ENCODE assay signal across 22 cellular contexts in the genomic region with DNA sequence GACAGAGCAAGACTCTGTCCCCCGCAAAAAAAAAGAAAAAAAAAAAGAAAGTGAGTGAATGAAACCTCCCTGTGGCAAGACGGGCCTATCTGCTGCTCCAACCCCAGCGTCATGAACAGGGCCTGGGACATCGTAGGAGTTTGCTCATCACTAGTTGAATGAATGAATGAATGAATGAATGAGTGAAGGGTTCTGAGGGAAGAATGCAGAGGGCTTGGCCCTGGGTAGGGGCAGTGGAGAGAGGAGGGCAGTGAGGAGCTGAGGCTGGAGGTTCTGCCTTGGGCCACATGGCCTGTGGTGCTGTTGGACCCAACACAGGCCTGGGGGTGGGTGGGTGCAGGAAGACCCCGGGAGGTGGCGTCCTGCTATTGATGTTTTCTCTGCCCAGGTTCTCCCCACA.
DNase-seq lines count a peak whose midpoint lies in the region; ATAC-seq and TF ChIP-seq lines count a peak whose summit lies in the region.
"Had no signal": no experiment of that assay in that cellular context is flagged by ENCODE, and none has a peak within 500 bp of the region (broad histone marks: within the 10 kb centered on the region; RNA-seq: fewer than 3 reads in every experiment).

No MANE protein-coding gene starts in this region.

- H3K36me3 Mint-ChIP-seq in activated naive CD8-positive, alpha-beta T cell treated with anti-CD3 and anti-CD28 coated beads, Interleukin-2, amount 50 U/mL, for 24 hours (ENCODE audit: low read depth) = no peaks in the 10 kb centered on the region
- no peaks in the 10 kb centered on the region for H3K36me3 Mint-ChIP-seq in activated naive CD8-positive, alpha-beta T cell treated with anti-CD3 and anti-CD28 coated beads for 36 hours
- H3K36me3 Mint-ChIP-seq in neural progenitor cell = no peaks in the 10 kb centered on the region
- no peaks in the 10 kb centered on the region for H3K36me3 Mint-ChIP-seq in T-helper 17 cell (ENCODE audit: low read depth)
- H3K36me3 Mint-ChIP-seq: memory B cell; naive thymus-derived CD8-positive, alpha-beta T cell had no signal

- peak overlapping the region; percentile 60 to 80 (median 62) for H3K27ac ChIP-seq in esophagus muscularis mucosa (replicated peaks in 1 of 4)
- no peak overlapping the region for H3K27ac ChIP-seq in neural progenitor cell
- H3K27ac ChIP-seq in colonic mucosa = no peak overlapping the region
- H3K27ac ChIP-seq: 22Rv1, prostate gland had no signal

- no peaks in the 10 kb centered on the region for H3K4me1 Mint-ChIP-seq in activated naive CD8-positive, alpha-beta T cell treated with anti-CD3 and anti-CD28 coated beads, Interleukin-2, amount 50 U/mL, for 24 hours
- no peaks in the 10 kb centered on the region for H3K4me1 Mint-ChIP-seq in activated naive CD8-positive, alpha-beta T cell treated with anti-CD3 and anti-CD28 coated beads for 36 hours
- H3K4me1 Mint-ChIP-seq in neural progenitor cell = peaks cover 39% of the 10 kb centered on the region
- H3K4me1 Mint-ChIP-seq in T-helper 17 cell = no peaks in the 10 kb centered on the region

- H3K79me2 ChIP-seq in neural progenitor cell (ENCODE audit: low read depth) = no peaks in the 10 kb centered on the region

- H3K4me1 ChIP-seq in esophagus muscularis mucosa = peaks cover 28 to 68% (median 62%) of the 10 kb centered on the region in 4 donors
- H3K4me1 ChIP-seq in neural progenitor cell = peaks cover 17% of the 10 kb centered on the region
- H3K4me1 ChIP-seq in colonic mucosa = no peaks in the 10 kb centered on the region

- H3K4me2 ChIP-seq in neural progenitor cell = peak overlapping the region; percentile 48

- WGBS in esophagus muscularis mucosa = 61% methylated on average over 6 of the region's 6 CpGs

- no peaks in the 10 kb centered on the region for H3K9me3 Mint-ChIP-seq in activated naive CD8-positive, alpha-beta T cell treated with anti-CD3 and anti-CD28 coated beads, Interleukin-2, amount 50 U/mL, for 24 hours
- no peaks in the 10 kb centered on the region for H3K9me3 Mint-ChIP-seq in activated naive CD8-positive, alpha-beta T cell treated with anti-CD3 and anti-CD28 coated beads for 36 hours
- H3K9me3 Mint-ChIP-seq in neural progenitor cell = no peaks in the 10 kb centered on the region
- H3K9me3 Mint-ChIP-seq: memory B cell; naive thymus-derived CD8-positive, alpha-beta T cell had no signal

- H3K4me3 ChIP-seq in esophagus muscularis mucosa (no peak overlapping the region), neural progenitor cell (no peak overlapping the region), colonic mucosa (no peak overlapping the region)
- H3K4me3 ChIP-seq: prostate gland, tibial nerve had no signal

- H3K9ac ChIP-seq in neural progenitor cell (no peak overlapping the region), colonic mucosa (ENCODE audit: low read depth in 2 of 2, low read length in 2 of 2) (no peak overlapping the region)

- H3K9me3 ChIP-seq in esophagus muscularis mucosa (no peaks in the 10 kb centered on the region), neural progenitor cell (ENCODE audit: low read depth) (no peaks in the 10 kb centered on the region), colonic mucosa (no peaks in the 10 kb centered on the region), T-helper 17 cell (ENCODE audit: control insufficient read depth, low read length, poor library complexity, severe bottlenecking) (no peaks in the 10 kb centered on the region)
- H3K9me3 ChIP-seq: prostate gland, tibial nerve had no signal

- no peak for TF ChIP-seq POLR2A in esophagus muscularis mucosa (IDR thresholded peaks at IDR 0.05; ENCODE audit: low read depth)

- no peak for TF ChIP-seq CTCF in esophagus muscularis mucosa (IDR thresholded peaks at IDR 0.05)
- TF ChIP-seq CTCF in neural progenitor cell (IDR thresholded peaks at IDR 0.05) = no peak
- no peak for TF ChIP-seq CTCF in colonic mucosa (IDR thresholded peaks at IDR 0.05)

- TF ChIP-seq EP300 in esophagus muscularis mucosa (IDR thresholded peaks at IDR 0.05) = no peak

- no peak for ATAC-seq in activated naive CD8-positive, alpha-beta T cell treated with anti-CD3 and anti-CD28 coated beads, Interleukin-2, amount 50 U/mL, for 24 hours
- no peak for ATAC-seq in T-helper 17 cell
- ATAC-seq: naive thymus-derived CD8-positive, alpha-beta T cell; stimulated activated naive CD8-positive, alpha-beta T cell treated with anti-CD3 and anti-CD28 coated beads, Interleukin-15, Interleukin-2, amounts not matched to agents 100 U/mL and 50 U/mL, for 24 hours had no signal

- intact Hi-C loops in esophagus muscularis mucosa (cut with DNase I) (no loop called here), colonic mucosa (cut with DNase I) (no loop called here)

- H3K27me3 Mint-ChIP-seq in activated naive CD8-positive, alpha-beta T cell treated with anti-CD3 and anti-CD28 coated beads, Interleukin-2, amount 50 U/mL, for 24 hours = peaks cover 26% of the 10 kb centered on the region
- peaks cover 37% of the 10 kb centered on the region for H3K27me3 Mint-ChIP-seq in activated naive CD8-positive, alpha-beta T cell treated with anti-CD3 and anti-CD28 coated beads for 36 hours
- H3K27me3 Mint-ChIP-seq in neural progenitor cell (ENCODE audit: insufficient read depth, low read depth) (peaks cover 3% of the 10 kb centered on the region), T-helper 17 cell (peaks cover 46% of the 10 kb centered on the region)

- H3K27ac Mint-ChIP-seq in activated naive CD8-positive, alpha-beta T cell treated with anti-CD3 and anti-CD28 coated beads, Interleukin-2, amount 50 U/mL, for 24 hours = peak overlapping the region; percentile 46
- no peak overlapping the region for H3K27ac Mint-ChIP-seq in activated naive CD8-positive, alpha-beta T cell treated with anti-CD3 and anti-CD28 coated beads for 36 hours
- peak overlapping the region; percentile 94 for H3K27ac Mint-ChIP-seq in neural progenitor cell
- H3K27ac Mint-ChIP-seq in T-helper 17 cell = no peak overlapping the region
- H3K27ac Mint-ChIP-seq: memory B cell had no signal

- DNase-seq in activated naive CD8-positive, alpha-beta T cell treated with anti-CD3 and anti-CD28 coated beads, Interleukin-2, amount 50 U/mL, for 24 hours = no peak
- no peak for DNase-seq in activated naive CD8-positive, alpha-beta T cell treated with anti-CD3 and anti-CD28 coated beads for 36 hours
- DNase-seq in esophagus muscularis mucosa (ENCODE audit: extremely low spot score) (no peak), neural progenitor cell (ENCODE audit: low spot score) (no peak), 8988T (no peak), NCI-H1694 treated with DMSO at 0.1 percent for 48 hours (lab: John Stamatoyannopoulos, UW) (no peak), colonic mucosa (no peak), T-helper 17 cell (no peak)
- DNase-seq: activated CD4-positive, alpha-beta T cell treated with anti-CD3 and anti-CD28 coated beads for 1 hour; activated naive CD4-positive, alpha-beta T cell treated with anti-CD3 and anti-CD28 coated beads, Interleukin-2, amount 50 U/mL, for 16 hours; KBM-7; naive thymus-derived CD8-positive, alpha-beta T cell; NCI-H774; SHP77; small intestine; stimulated activated CD4-positive, alpha-beta T cell treated with anti-CD3 and anti-CD28 coated beads, Interleukin-4, amount 100 ng/mL, for 1 hour; stimulated activated naive CD8-positive, alpha-beta T cell treated with anti-CD3 and anti-CD28 coated beads, Interleukin-15, Interleukin-2, amounts not matched to agents 100 U/mL and 50 U/mL, for 24 hours; SW 1271 had no signal

- no peaks in the 10 kb centered on the region for H3K27me3 ChIP-seq in esophagus muscularis mucosa
- no peaks in the 10 kb centered on the region for H3K27me3 ChIP-seq in neural progenitor cell
- H3K27me3 ChIP-seq in colonic mucosa = peaks cover 15% of the 10 kb centered on the region

- no peak overlapping the region for H2AFZ ChIP-seq in neural progenitor cell (replicated peaks)

- H3K36me3 ChIP-seq in esophagus muscularis mucosa (no peaks in the 10 kb centered on the region), neural progenitor cell (no peaks in the 10 kb centered on the region), colonic mucosa (no peaks in the 10 kb centered on the region)
- H3K36me3 ChIP-seq: prostate gland, tibial nerve had no signal

- peaks cover 24% of the 10 kb centered on the region for H3F3A ChIP-seq in neural progenitor cell (ENCODE audit: low read depth)

- no peak overlapping the region for H3K4me3 Mint-ChIP-seq in activated naive CD8-positive, alpha-beta T cell treated with anti-CD3 and anti-CD28 coated beads, Interleukin-2, amount 50 U/mL, for 24 hours
- no peak overlapping the region for H3K4me3 Mint-ChIP-seq in activated naive CD8-positive, alpha-beta T cell treated with anti-CD3 and anti-CD28 coated beads for 36 hours
- H3K4me3 Mint-ChIP-seq in neural progenitor cell = peak overlapping the region; percentile 64
- no peak overlapping the region for H3K4me3 Mint-ChIP-seq in T-helper 17 cell
- H3K4me3 Mint-ChIP-seq: memory B cell; naive thymus-derived CD8-positive, alpha-beta T cell had no signal

- peaks cover 10% of the 10 kb centered on the region for H4K20me1 ChIP-seq in neural progenitor cell (ENCODE audit: low read depth)

Comparison
In these comparisons a context has a peak if more than half of its experiments do, and no peak if none do; other contexts are left out.
1. H3K27ac Mint-ChIP-seq: peak in activated naive CD8-positive, alpha-beta T cell treated with anti-CD3 and anti-CD28 coated beads, Interleukin-2, amount 50 U/mL, for 24 hours (single experiment) and neural progenitor cell (single experiment); none in activated naive CD8-positive, alpha-beta T cell treated with anti-CD3 and anti-CD28 coated beads for 36 hours (single experiment) and T-helper 17 cell (single experiment).
2. H3K27ac ChIP-seq: peak in esophagus muscularis mucosa (4 of 4); none in neural progenitor cell (single experiment) and colonic mucosa (single experiment).